In genomic region chr3:42803800-42804112, GRCh38 we compare ENCODE assay signal across 8 cellular contexts. TPM values are rescaled to one million over a fixed set of nuclear protein-coding genes. Genes with fewer than 3 reads are reported as not detected.
DNase-seq lines count a peak whose midpoint lies in the region; ATAC-seq and TF ChIP-seq lines count a peak whose summit lies in the region.

No MANE protein-coding gene starts in this region.

- H3K27ac ChIP-seq in heart left ventricle, result peak overlapping the region; percentile 88 to 99 (median 96)
- peak overlapping the region; percentile 92 for H3K27ac ChIP-seq in psoas muscle

- no peaks in the 10 kb centered on the region for H3K9me2 ChIP-seq in Loucy (replicated peaks; ENCODE audit: low read depth, low read length)

- peaks cover 20% of the 10 kb centered on the region for H4K20me1 ChIP-seq in Loucy (ENCODE audit: insufficient read depth, low read length, poor library complexity, severe bottlenecking)

- TF ChIP-seq CTCF in Loucy (conservative IDR thresholded peaks at IDR 0.05; ENCODE audit: low read length), result no peak
- TF ChIP-seq CTCF in heart left ventricle (IDR thresholded peaks at IDR 0.05), result no peak
- no peak for TF ChIP-seq CTCF in psoas muscle (IDR thresholded peaks at IDR 0.05)

- H3K36me3 ChIP-seq in H7 (replicated peaks; ENCODE audit: control insufficient read depth, insufficient read depth, low read length) (no peaks in the 10 kb centered on the region), Loucy (ENCODE audit: insufficient read depth, low read length) (no peaks in the 10 kb centered on the region), heart left ventricle (peaks cover 0 to 4% (median 0%) of the 10 kb centered on the region in 9 donors), psoas muscle (ENCODE audit: insufficient read depth in 1 of 2, low read depth in 1 of 2) (no peaks in the 10 kb centered on the region)

- H3K4me3 ChIP-seq in H7 (ENCODE audit: insufficient read depth, low read depth, low read length) (peak overlapping the region; percentile 69), Loucy (ENCODE audit: low read length, poor library complexity, severe bottlenecking) (peak overlapping the region; percentile 85), heart left ventricle (peak overlapping the region; percentile 58 to 96 (median 84)), psoas muscle (peak overlapping the region; percentile 83)

- H3K9me3 ChIP-seq in Loucy (ENCODE audit: insufficient read depth, low read depth, low read length) (no peaks in the 10 kb centered on the region), heart left ventricle (no peaks in the 10 kb centered on the region), psoas muscle (no peaks in the 10 kb centered on the region)

- H3K4me1 ChIP-seq in Loucy (ENCODE audit: insufficient read depth, low read length, poor library complexity, severe bottlenecking), result peaks cover 44% of the 10 kb centered on the region
- peaks cover 4 to 51% (median 35%) of the 10 kb centered on the region in 12 donors for H3K4me1 ChIP-seq in heart left ventricle
- peaks cover 34% of the 10 kb centered on the region for H3K4me1 ChIP-seq in psoas muscle

- H3K4me3 Mint-ChIP-seq in activated T-helper 17 cell treated with anti-CD3 and anti-CD28 coated beads, Interleukin-2, amount 50 U/mL, for 72 hours, result peak overlapping the region; percentile 98

- TF ChIP-seq POLR2A in heart left ventricle (IDR thresholded peaks at IDR 0.05), result no peak

- WGBS in heart left ventricle, 4 donors, result 0% methylated on average over 21 of the region's 21 CpGs
- WGBS in psoas muscle, 3 donors, result 0% methylated on average over 20 to 21 of the region's 21 CpGs

- peak; percentile 41 for ATAC-seq in activated T-helper 17 cell treated with anti-CD3 and anti-CD28 coated beads, Interleukin-2, amount 50 U/mL, for 72 hours (replicated peaks)
- ATAC-seq in heart left ventricle (peak; percentile 41 to 68 (median 66)), psoas muscle (peak; percentile 57 to 65 (median 62))

- intact Hi-C loops in heart left ventricle (cut with DNase I), result no loop called here
- intact Hi-C loops in psoas muscle (cut with DNase I), result no loop called here

- H3K4me1 Mint-ChIP-seq in activated T-helper 17 cell treated with anti-CD3 and anti-CD28 coated beads, Interleukin-2, amount 50 U/mL, for 72 hours, result peaks cover 20% of the 10 kb centered on the region

- peak; percentile 25 for DNase-seq in NOMO-1 treated with DMSO at 0.1 percent for 48 hours (lab: John Stamatoyannopoulos, UW; ENCODE audit: unreplicated experiment)
- no peak for DNase-seq in NOMO-1 treated with dmso at 0.1 percent for 144 hours (lab: John Stamatoyannopoulos, UW; ENCODE audit: unreplicated experiment)
- DNase-seq in H7, result no peak
- peak; percentile 43 to 77 (median 61) for DNase-seq in heart left ventricle
- DNase-seq in psoas muscle, result no peak
- DNase-seq in NCI-H1694 treated with DMSO at 0.1 percent for 48 hours (lab: John Stamatoyannopoulos, UW), result no peak

- H3K79me2 ChIP-seq in Loucy (ENCODE audit: insufficient read depth, low read length), result peaks cover 49% of the 10 kb centered on the region

- H3F3A ChIP-seq in Loucy (ENCODE audit: low read depth), result no peaks in the 10 kb centered on the region

- no peaks in the 10 kb centered on the region for H3K9me3 Mint-ChIP-seq in activated T-helper 17 cell treated with anti-CD3 and anti-CD28 coated beads, Interleukin-2, amount 50 U/mL, for 72 hours

- peaks cover 11% of the 10 kb centered on the region for H3K27me3 ChIP-seq in H7 (ENCODE audit: control insufficient read depth, insufficient read depth, low read length)
- H3K27me3 ChIP-seq in Loucy (ENCODE audit: insufficient read depth, low read length, poor library complexity, severe bottlenecking), result no peaks in the 10 kb centered on the region
- no peaks in the 10 kb centered on the region for H3K27me3 ChIP-seq in heart left ventricle
- no peaks in the 10 kb centered on the region for H3K27me3 ChIP-seq in psoas muscle (ENCODE audit: insufficient read depth in 3 of 3, low read length in 2 of 3)

- peaks cover 25% of the 10 kb centered on the region for H3K36me3 Mint-ChIP-seq in activated T-helper 17 cell treated with anti-CD3 and anti-CD28 coated beads, Interleukin-2, amount 50 U/mL, for 72 hours (ENCODE audit: low read depth)

- peak overlapping the region; percentile 98 for H3K27ac Mint-ChIP-seq in activated T-helper 17 cell treated with anti-CD3 and anti-CD28 coated beads, Interleukin-2, amount 50 U/mL, for 72 hours

- H3K4me2 ChIP-seq in Loucy (ENCODE audit: low read depth, low read length, poor library complexity, severe bottlenecking), result peak overlapping the region; percentile 99

- H2AFZ ChIP-seq in Loucy (ENCODE audit: low read length), result peak overlapping the region; percentile 100

- peak overlapping the region; percentile 88 for H3K9ac ChIP-seq in Loucy (ENCODE audit: low read depth, low read length, poor library complexity, severe bottlenecking)

- peaks cover 3% of the 10 kb centered on the region for H3K27me3 Mint-ChIP-seq in activated T-helper 17 cell treated with anti-CD3 and anti-CD28 coated beads, Interleukin-2, amount 50 U/mL, for 72 hours

RNA-seq across cellular contexts. Expression of gene HIGD1A, which starts 0.5 kb away (rescaled TPM):
- 111 and 149 TPM in 2 replicates for total RNA-seq in H7 (2014; rRNA removed; shearing (Covaris generic))
- 10 to 100 TPM; 46.4 to 84.4 TPM for total RNA-seq in activated T-helper 17 cell treated with anti-CD3 and anti-CD28 coated beads, Interleukin-2, amount 50 U/mL, for 72 hours
- total RNA-seq in heart left ventricle, result 100 to 1,000 TPM; 170 to 353 (median 313) TPM
- polyA plus RNA-seq in heart left ventricle, result 100 to 1,000 TPM; 291 to 497 TPM
- 100 to 1,000 TPM in 2 of 4 donors, 10 to 100 TPM in 2; 81.0 to 118 (median 93.5) TPM for total RNA-seq in psoas muscle
- polyA plus RNA-seq in psoas muscle, result 100 to 1,000 TPM; 136 to 169 (median 165) TPM

RNA-seq across cellular contexts. Expression of gene ACKR2, which starts 5.5 kb away (rescaled TPM):
- not detected in 2 replicates for total RNA-seq in H7 (2014; rRNA removed; shearing (Covaris generic))
- total RNA-seq in activated T-helper 17 cell treated with anti-CD3 and anti-CD28 coated beads, Interleukin-2, amount 50 U/mL, for 72 hours, result 1 to 10 TPM in 1 of 2 donors, under 1 TPM in 1; 0.77 to 1.3 TPM
- total RNA-seq in heart left ventricle (1 to 10 TPM in 4 of 9 donors, under 1 TPM in 5; 0.42 to 3.1 (median 0.67) TPM), psoas muscle (1 to 10 TPM in 3 of 4 donors, under 1 TPM in 1; 0.79 to 1.6 (median 1.1) TPM)
- polyA plus RNA-seq in heart left ventricle (under 1 TPM; 0.22 to 0.57 TPM), psoas muscle (under 1 TPM; 0.04 to 0.45 (median 0.25) TPM)

RNA-seq across cellular contexts. Expression of gene CCDC13, which starts 30.7 kb away (rescaled TPM):
- 0.48 TPM in 1 of 2 replicates, not detected in the other for total RNA-seq in H7 (2014; rRNA removed; shearing (Covaris generic))
- total RNA-seq in activated T-helper 17 cell treated with anti-CD3 and anti-CD28 coated beads, Interleukin-2, amount 50 U/mL, for 72 hours, result under 1 TPM in 1 of 2 donors, not detected in 1; 0.24 TPM
- total RNA-seq in heart left ventricle (1 to 10 TPM in 1 of 9 donors, under 1 TPM in 7, not detected in 1; 0.44 to 1.4 (median 0.83) TPM), psoas muscle (1 to 10 TPM in 1 of 4 donors, under 1 TPM in 3; 0.47 to 1.1 (median 0.62) TPM)
- polyA plus RNA-seq in heart left ventricle (1 to 10 TPM in 1 of 2 donors, under 1 TPM in 1; 0.53 to 1.1 TPM), psoas muscle (1 to 10 TPM in 1 of 3 donors, under 1 TPM in 2; 0.30 to 1.2 (median 0.66) TPM)

Comparison
In these comparisons a context has a peak if more than half of its experiments do, and no peak if none do; other contexts are left out.
1. DNase-seq: peak in NOMO-1 treated with DMSO at 0.1 percent for 48 hours (single experiment) and heart left ventricle (5 of 5); none in NOMO-1 treated with dmso at 0.1 percent for 144 hours (single experiment), H7 (single experiment), psoas muscle (0 of 2) and NCI-H1694 treated with DMSO at 0.1 percent for 48 hours (single experiment).
2. Peak in every context shown above with its lines, with median percentiles within 50 percentile points of each other: H3K4me3 ChIP-seq and ATAC-seq.